Comparison of ENCODE assay signal across 8 cellular contexts in genomic region chr3:58009026-58009748, GRCh38. TPM values are rescaled to one million over a fixed set of nuclear protein-coding genes. Genes with fewer than 3 reads are reported as not detected.
DNase-seq lines count a peak whose midpoint lies in the region; ATAC-seq and TF ChIP-seq lines count a peak whose summit lies in the region.

No MANE protein-coding gene starts in this region.

- H3K9me3 ChIP-seq in esophagus (ENCODE audit: control insufficient read depth in 2 of 2, insufficient read depth in 1 of 2, low read depth in 1 of 2, low read length in 1 of 2) (no peaks in the 10 kb centered on the region), neutrophil (no peaks in the 10 kb centered on the region)

- H3K27me3 ChIP-seq in esophagus (ENCODE audit: control insufficient read depth in 1 of 2, insufficient read depth in 2 of 2, low read length in 2 of 2) (no peaks in the 10 kb centered on the region), neutrophil (peaks cover 18% of the 10 kb centered on the region)

- H3K4me1 ChIP-seq in esophagus (ENCODE audit: control insufficient read depth in 2 of 2, insufficient read depth in 2 of 2, low read length in 1 of 2) (peaks cover 6 to 12% of the 10 kb centered on the region in 2 donors), neutrophil (ENCODE audit: control insufficient read depth in 1 of 2, insufficient read depth in 1 of 2, low read depth in 1 of 2, low read length in 1 of 2) (peaks cover 16 to 17% of the 10 kb centered on the region in 2 experiments)

- H3K27ac ChIP-seq in esophagus (ENCODE audit: low read depth in 2 of 2, low read length in 1 of 2) (peak overlapping the region; percentile 53 to 81), neutrophil (no peak overlapping the region)

- no peaks in the 10 kb centered on the region for H3K36me3 ChIP-seq in esophagus (ENCODE audit: control insufficient read depth in 2 of 2, insufficient read depth in 2 of 2, low read length in 1 of 2)
- H3K36me3 ChIP-seq in neutrophil, result no peaks in the 10 kb centered on the region

- ATAC-seq in GM18498 (IDR thresholded peaks at IDR 0.05; ENCODE audit: unreplicated experiment) (peak; percentile 6), HG03460 (IDR thresholded peaks at IDR 0.05; ENCODE audit: unreplicated experiment) (peak; percentile 24), HG02973 (IDR thresholded peaks at IDR 0.05; ENCODE audit: unreplicated experiment) (no peak)

- H3K4me3 ChIP-seq in esophagus (ENCODE audit: low read depth in 1 of 2, low read length in 2 of 2) (peak overlapping the region; percentile 71 to 73), neutrophil (ENCODE audit: low read depth in 1 of 2, low read length in 1 of 2) (peak overlapping the region; percentile 65 to 72)

- no peak for TF ChIP-seq CTCF in neutrophil (IDR thresholded peaks at IDR 0.05)

- peak; percentile 79 for DNase-seq in activated CD8-positive, alpha-beta memory T cell treated with anti-CD3 and anti-CD28 coated beads for 24 hours
- DNase-seq in cortex of kidney (lab: John Stamatoyannopoulos, UW) (no peak), COR-L47 (lab: John Stamatoyannopoulos, UW) (no peak)

- 12 to 15% methylated on average over 33 of the region's 33 CpGs for WGBS in esophagus, 2 donors

RNA-seq across cellular contexts. Expression of gene FLNB, which starts 1.0 kb away (rescaled TPM):
- 10 to 100 TPM; 50.8 to 52.5 TPM for polyA plus RNA-seq in esophagus
